In the genomic region with DNA sequence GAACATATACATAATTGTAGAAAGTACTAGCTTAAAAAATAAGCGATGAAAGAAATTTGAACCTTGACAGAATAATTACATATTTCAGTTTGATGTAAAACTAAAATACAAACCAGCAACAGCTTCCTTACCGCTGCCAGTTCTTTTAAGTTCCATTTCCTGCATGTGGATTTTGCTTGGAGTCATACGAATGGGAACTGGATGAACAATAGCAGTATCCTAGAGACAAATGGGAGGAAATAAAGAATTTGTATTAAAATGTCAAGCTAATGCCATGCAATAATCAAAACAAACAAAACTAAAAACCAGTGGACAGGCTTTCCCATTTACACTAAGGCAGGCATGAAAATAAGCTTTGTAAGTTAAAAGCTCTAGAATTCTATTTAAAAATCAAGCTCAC, we compare ENCODE assay signal across 19 cellular contexts.
DNase-seq lines count a peak whose midpoint lies in the region; ATAC-seq, FAIRE-seq and TF ChIP-seq lines count a peak whose summit lies in the region.
"Had no signal": no experiment of that assay in that cellular context is flagged by ENCODE, and none has a peak within 500 bp of the region (broad histone marks: within the 10 kb centered on the region; RNA-seq: fewer than 3 reads in every experiment).

No MANE protein-coding gene starts in this region.

- no peak overlapping the region for H2BK120ac ChIP-seq in H9 (ENCODE audit: low read depth, low read length, poor library complexity, severe bottlenecking)

- intact Hi-C loops in right cardiac atrium (cut with DNase I) = no loop called here
- intact Hi-C loops in adrenal gland (cut with DNase I) = no loop called here

- no peak overlapping the region for H3K23ac ChIP-seq in H9 (ENCODE audit: insufficient read length, low read depth, low read length)

- H3K4me3 ChIP-seq in right cardiac atrium (ENCODE audit: low read length) = no peak overlapping the region
- no peak overlapping the region for H3K4me3 ChIP-seq in adrenal gland
- H3K4me3 ChIP-seq: BLaER1, HAP-1 had no signal

- H3K36me3 ChIP-seq in adrenal gland (replicated peaks in 1 of 2) = peaks cover 0 to 17% of the 10 kb centered on the region in 2 donors

- H3K79me1 ChIP-seq in H9 (ENCODE audit: insufficient read depth, low read depth, low read length, poor library complexity, severe bottlenecking) = no peaks in the 10 kb centered on the region

- H2AFZ ChIP-seq in H9 (ENCODE audit: low read length) = no peak overlapping the region

- no peaks in the 10 kb centered on the region for H3K23me2 ChIP-seq in H9 (ENCODE audit: insufficient read length, low read depth, low read length, poor library complexity, severe bottlenecking)

- H3K4me3 Mint-ChIP-seq in endothelial cell (ENCODE audit: unreplicated experiment) = no peak overlapping the region
- H3K4me3 Mint-ChIP-seq in H9 = no peak overlapping the region
- H3K4me3 Mint-ChIP-seq: CD14-positive monocyte; CD4-positive, alpha-beta memory T cell had no signal

- no peak overlapping the region for H4K5ac ChIP-seq in H9 (ENCODE audit: insufficient read length, low read depth, low read length)

- H3K9me3 ChIP-seq in right cardiac atrium (ENCODE audit: control insufficient read depth, low read length) = no peaks in the 10 kb centered on the region
- no peaks in the 10 kb centered on the region for H3K9me3 ChIP-seq in H9 (ENCODE audit: control insufficient read depth, low read depth, low read length)
- H3K9me3 ChIP-seq in adrenal gland (replicated peaks in 1 of 3) = no peaks in the 10 kb centered on the region
- H3K9me3 ChIP-seq: BLaER1, HAP-1 had no signal

- H3K4me2 ChIP-seq in H9 (ENCODE audit: insufficient read depth, insufficient read length, low read length) = no peak overlapping the region
- H3K4me2 ChIP-seq: BLaER1 had no signal

- no peaks in the 10 kb centered on the region for H4K20me1 ChIP-seq in H9 (ENCODE audit: control insufficient read depth, insufficient read depth, insufficient read length)
- H4K20me1 ChIP-seq: BLaER1 had no signal

- H2BK12ac ChIP-seq in H9 (ENCODE audit: insufficient read length, low read depth, low read length) = no peak overlapping the region

- no peak overlapping the region for H2BK15ac ChIP-seq in H9 (ENCODE audit: low read depth, low read length)

- no peak overlapping the region for H4K91ac ChIP-seq in H9 (ENCODE audit: insufficient read length, low read depth, low read length)

- no peak overlapping the region for H3K56ac ChIP-seq in H9 (ENCODE audit: insufficient read length, low read depth, low read length)

- ATAC-seq in right cardiac atrium = no peak

- no peak overlapping the region for H4K8ac ChIP-seq in H9 (replicated peaks; ENCODE audit: insufficient read length, low read depth, low read length)

- no peak overlapping the region for H2BK20ac ChIP-seq in H9 (ENCODE audit: low read depth, low read length, poor library complexity, severe bottlenecking)

- H3K27me3 Mint-ChIP-seq in endothelial cell (ENCODE audit: unreplicated experiment) = peaks cover 2% of the 10 kb centered on the region
- H3K27me3 Mint-ChIP-seq in H9 (ENCODE audit: low read depth) = no peaks in the 10 kb centered on the region
- H3K27me3 Mint-ChIP-seq: CD4-positive, alpha-beta memory T cell had no signal

- TF ChIP-seq CTCF in endothelial cell (IDR thresholded peaks at IDR 0.05; ENCODE audit: unreplicated experiment) (no peak), H9 (conservative IDR thresholded peaks at IDR 0.05) (no peak), adrenal gland (IDR thresholded peaks at IDR 0.05) (no peak)

- H3K36me3 Mint-ChIP-seq in endothelial cell (ENCODE audit: low read depth, unreplicated experiment) (peaks cover 6% of the 10 kb centered on the region), H9 (ENCODE audit: insufficient read depth in 1 of 3, low read depth in 3 of 3) (peaks cover 3 to 27% (median 20%) of the 10 kb centered on the region in 3 experiments; a peak in 5 of 7 replicates)

- H3K4ac ChIP-seq in H9 (ENCODE audit: low read depth, low read length) = no peak overlapping the region

- H3K9ac ChIP-seq in H9 (ENCODE audit: extremely low read depth, insufficient read length, low read length) = no peak overlapping the region
- H3K9ac ChIP-seq: BLaER1 had no signal

- no peak for TF ChIP-seq POLR2A in adrenal gland (IDR thresholded peaks at IDR 0.05)

- no peak overlapping the region for H2AK5ac ChIP-seq in H9 (ENCODE audit: insufficient read length, low read length)

- H3K9me3 Mint-ChIP-seq in endothelial cell (ENCODE audit: unreplicated experiment) (no peaks in the 10 kb centered on the region), H9 (no peaks in the 10 kb centered on the region)
- H3K9me3 Mint-ChIP-seq: CD14-positive monocyte; CD4-positive, alpha-beta memory T cell had no signal

- H3K18ac ChIP-seq in H9 (ENCODE audit: insufficient read length, low read depth, low read length) = no peak overlapping the region

- H3T11ph ChIP-seq in H9 (ENCODE audit: low read length) = no peak overlapping the region

- H3K4me1 Mint-ChIP-seq in endothelial cell (ENCODE audit: unreplicated experiment) (peaks cover 27% of the 10 kb centered on the region), H9 (peaks cover 0 to 3% of the 10 kb centered on the region in 2 experiments; a peak in 2 of 4 replicates)
- H3K4me1 Mint-ChIP-seq: CD14-positive monocyte had no signal

- no peaks in the 10 kb centered on the region for H3K79me2 ChIP-seq in H9 (ENCODE audit: insufficient read depth, low read length)

- H3K27ac Mint-ChIP-seq in endothelial cell (ENCODE audit: unreplicated experiment) = peak overlapping the region; percentile 95
- H3K27ac Mint-ChIP-seq in H9 = no peak overlapping the region
- H3K27ac Mint-ChIP-seq: CD4-positive, alpha-beta memory T cell had no signal

- no peak overlapping the region for H2BK5ac ChIP-seq in H9 (ENCODE audit: insufficient read length, low read length)

- H3K14ac ChIP-seq in H9 (ENCODE audit: insufficient read depth, low read length) = no peak overlapping the region

- no peaks in the 10 kb centered on the region for H3K4me1 ChIP-seq in right cardiac atrium (ENCODE audit: control insufficient read depth, insufficient read depth, low read length)
- no peaks in the 10 kb centered on the region for H3K4me1 ChIP-seq in H9 (ENCODE audit: insufficient read depth, low read length)
- H3K4me1 ChIP-seq in adrenal gland (replicated peaks in 1 of 2) = no peaks in the 10 kb centered on the region
- H3K4me1 ChIP-seq: BLaER1 had no signal

- H3K27ac ChIP-seq in right cardiac atrium (ENCODE audit: low read length) (no peak overlapping the region), H9 (ENCODE audit: insufficient read length, low read depth, low read length) (no peak overlapping the region), adrenal gland (no peak overlapping the region)
- H3K27ac ChIP-seq: BLaER1, HL-60 had no signal

- DNase-seq in GM19239 (ENCODE audit: insufficient read length, low spot score) = no peak
- peak; percentile 49 for DNase-seq in NCI-H69 (lab: John Stamatoyannopoulos, UW)
- no peak for DNase-seq in endothelial cell (ENCODE audit: low spot score)
- no peak for DNase-seq in right cardiac atrium
- no peak for DNase-seq in amniotic stem cell (lab: John Stamatoyannopoulos, UW)
- DNase-seq in H9 = no peak
- no peak for DNase-seq in adrenal gland
- DNase-seq: 8988T; Calu3; CD4-positive, alpha-beta memory T cell; DMS79 treated with DMSO at 0.1 percent for 48 hours; GF-D8; IMR-90 had no signal

- peak; percentile 47 for FAIRE-seq in GM19239 (lab: Jason Lieb, UNC)
- peak; percentile 68 for FAIRE-seq in islet of Langerhans (lab: Jason Lieb, UNC)
- FAIRE-seq: H1 had no signal

- no peaks in the 10 kb centered on the region for H3K27me3 ChIP-seq in right cardiac atrium (ENCODE audit: control insufficient read depth, insufficient read depth)
- H3K27me3 ChIP-seq in H9 (ENCODE audit: insufficient read depth, low read length) = no peaks in the 10 kb centered on the region
- H3K27me3 ChIP-seq in adrenal gland = no peaks in the 10 kb centered on the region
- H3K27me3 ChIP-seq: BLaER1 had no signal

- 80% methylated on average over 3 of the region's 3 CpGs for WGBS in right cardiac atrium
- WGBS in H9 (ENCODE audit: extremely low coverage, insufficient read length, low lambda C conversion rate) = no CpG with 5 or more reads among the region's 3 CpGs
- 84 to 93% (median 90%) methylated on average over 3 of the region's 3 CpGs for WGBS in adrenal gland, 4 donors
